ENCODE assay signal across 8 cellular contexts in the genomic region with DNA sequence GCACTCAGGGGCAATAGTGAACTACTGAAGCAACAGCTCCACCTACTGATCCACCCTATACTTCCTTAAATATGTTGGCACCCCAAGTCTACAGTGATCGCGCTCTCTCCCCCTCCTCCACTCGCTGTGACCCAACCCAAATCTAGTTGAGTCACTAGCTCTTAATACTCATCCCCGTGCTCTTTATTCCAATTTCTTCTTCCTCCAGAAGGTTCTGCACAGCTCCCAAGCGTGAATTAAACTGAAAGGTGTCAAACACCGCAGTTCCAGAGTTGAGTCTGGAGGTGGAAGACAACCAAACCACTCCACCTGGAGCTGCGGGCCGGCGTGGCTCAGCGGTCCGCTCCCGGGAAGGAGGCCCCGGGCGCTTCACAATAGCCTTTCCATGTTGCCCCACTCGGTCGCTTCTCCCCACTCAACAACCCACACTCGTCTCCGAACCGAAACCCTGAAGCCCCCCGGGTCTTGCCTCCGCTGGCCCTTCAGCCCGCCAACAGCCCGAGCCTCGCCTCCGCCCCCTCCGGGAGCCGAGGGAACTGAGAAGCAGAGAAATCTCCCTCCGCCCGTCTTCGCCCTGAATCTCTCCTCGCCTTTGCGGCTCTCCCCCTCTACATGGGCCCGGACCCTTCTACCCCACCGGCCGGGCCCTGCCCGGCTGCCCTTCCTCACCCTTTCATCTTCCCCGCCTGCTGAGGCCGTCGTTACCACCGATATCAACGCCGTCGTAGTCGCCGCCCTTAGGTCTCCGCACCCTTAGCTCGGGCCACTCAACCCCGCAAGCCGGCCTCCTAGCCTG. TPM values are rescaled to one million over a fixed set of nuclear protein-coding genes. Genes with fewer than 3 reads are reported as not detected.
DNase-seq lines count a peak whose midpoint lies in the region; ATAC-seq and TF ChIP-seq lines count a peak whose summit lies in the region.

No MANE protein-coding gene starts in this region.

- TF ChIP-seq EP300 in sigmoid colon (IDR thresholded peaks at IDR 0.05): no peak

- H3K9me3 ChIP-seq in sigmoid colon: no peaks in the 10 kb centered on the region

- H3K36me3 ChIP-seq in sigmoid colon: no peaks in the 10 kb centered on the region

- H3K27ac ChIP-seq in sigmoid colon: peak overlapping the region; percentile 94 to 98 (median 97)

- H3K4me1 ChIP-seq in sigmoid colon: peaks cover 0 to 67% (median 34%) of the 10 kb centered on the region in 4 donors

- TF ChIP-seq POLR2A in sigmoid colon (IDR thresholded peaks at IDR 0.05): peak in 1 of 2 donors; percentile 6

- peak; percentile 80 for DNase-seq in NCI-H2029 treated with DMSO at 0.1 percent for 48 hours (lab: John Stamatoyannopoulos, UW)
- peak; percentile 27 for DNase-seq in T1000 (lab: John Stamatoyannopoulos, UW)
- peak; percentile 91 for DNase-seq in astrocyte of the hippocampus (ENCODE audit: low read depth, low spot score)
- DNase-seq in hippocampal formation (lab: John Stamatoyannopoulos, UW): peak; percentile 30 to 74
- peak; percentile 88 for DNase-seq in sigmoid colon
- no peak for DNase-seq in middle frontal gyrus (ENCODE audit: extremely low spot score, low spot score)

- H3K4me3 ChIP-seq in sigmoid colon: peak overlapping the region; percentile 75 to 84 (median 78)

- TF ChIP-seq CTCF in sigmoid colon (IDR thresholded peaks at IDR 0.05): peak; percentile 52 to 65 (median 59)

- peak; percentile 38 for ATAC-seq in GM18499 (IDR thresholded peaks at IDR 0.05; ENCODE audit: insufficient read depth, unreplicated experiment)
- ATAC-seq in HG03039 (IDR thresholded peaks at IDR 0.05; ENCODE audit: unreplicated experiment): peak; percentile 40

- intact Hi-C loops in sigmoid colon (cut with DNase I): loop anchor here (2.0 to 10.0 kb wide), 8 partner anchors 49 to 1183 kb away; partner anchors contain the start of genes ATG3, SLC35A5 and USF3

- 0 to 1% methylated on average over 49 of the region's 49 CpGs for WGBS in sigmoid colon, 2 donors

- no peaks in the 10 kb centered on the region for H3K27me3 ChIP-seq in sigmoid colon

RNA-seq across cellular contexts. Expression of gene NAA50, which starts 0.6 kb away (rescaled TPM):
- 10 to 100 TPM; 51.0 to 89.9 (median 75.8) TPM for total RNA-seq in sigmoid colon
- polyA plus RNA-seq in sigmoid colon: 10 to 100 TPM; 29.4 to 66.6 (median 40.5) TPM

RNA-seq across cellular contexts. Expression of gene ATP6V1A, which starts 1.4 kb away (rescaled TPM):
- 10 to 100 TPM; 19.4 to 34.6 (median 26.1) TPM for total RNA-seq in sigmoid colon
- 10 to 100 TPM; 15.0 to 22.2 (median 19.4) TPM for polyA plus RNA-seq in sigmoid colon

RNA-seq across cellular contexts. Expression of gene USF3, which starts 49.0 kb away (rescaled TPM):
- 10 to 100 TPM; 10.7 to 21.9 (median 18.2) TPM for total RNA-seq in sigmoid colon
- 1 to 10 TPM; 3.5 to 8.4 (median 4.8) TPM for polyA plus RNA-seq in sigmoid colon
